ENCODE assay signal across 1 cellular context in genomic region chr19:53102186-53102585, GRCh38.
TF ChIP-seq lines count a peak whose summit lies in the region.

No MANE protein-coding gene starts in this region.

TF ChIP-seq in SK-N-SH treated with all-trans-retinoic acid at 6 μM for 48 hours, 23 proteins besides CTCF, POLR2A, EP300 and RAD21 (continued from another document):
- no peak for TF ChIP-seq POU6F1 (CRISPR knock-in tag; IDR thresholded peaks at IDR 0.05; ENCODE audit: borderline replicate concordance, low read depth)
